ENCODE assay signal across 17 cellular contexts in genomic region chr6:80022803-80023202, GRCh38. TPM values are rescaled to one million over a fixed set of nuclear protein-coding genes. Genes with fewer than 3 reads are reported as not detected.
A peak's percentile ranks its signal among the peaks of the same experiment; 100 is the strongest.
DNase-seq lines count a peak whose midpoint lies in the region; ATAC-seq, FAIRE-seq and TF ChIP-seq lines count a peak whose summit lies in the region.
"Had no signal": no experiment of that assay in that cellular context is flagged by ENCODE, and none has a peak within 500 bp of the region (broad histone marks: within the 10 kb centered on the region; RNA-seq: fewer than 3 reads in every experiment).

No MANE protein-coding gene starts in this region.

- no peaks in the 10 kb centered on the region for H3K27me3 ChIP-seq in astrocyte (ENCODE audit: insufficient read depth, low read length)
- H3K27me3 ChIP-seq: sigmoid colon had no signal

- TF ChIP-seq CTCF in astrocyte (IDR thresholded peaks at IDR 0.05; ENCODE audit: insufficient read depth, low read depth, low read length) = no peak
- TF ChIP-seq CTCF in fibroblast of the aortic adventitia (IDR thresholded peaks at IDR 0.05; ENCODE audit: insufficient read depth, low read length) = no peak

- peaks cover 6% of the 10 kb centered on the region for H3K4me1 Mint-ChIP-seq in astrocyte (ENCODE audit: low read depth, unreplicated experiment)
- H3K4me1 Mint-ChIP-seq: T-cell had no signal

- no peaks in the 10 kb centered on the region for H3K9me3 ChIP-seq in astrocyte (ENCODE audit: insufficient read depth, low read depth, low read length)
- H3K9me3 ChIP-seq: sigmoid colon had no signal

- H3K79me2 ChIP-seq in astrocyte (ENCODE audit: insufficient read depth, low read length) = peaks cover 3% of the 10 kb centered on the region

- no peaks in the 10 kb centered on the region for H3K9me3 Mint-ChIP-seq in astrocyte (ENCODE audit: unreplicated experiment)
- H3K9me3 Mint-ChIP-seq: CD4-positive, CD25-positive, alpha-beta regulatory T cell; T-cell had no signal

- H3K4me3 Mint-ChIP-seq in astrocyte (ENCODE audit: unreplicated experiment) = no peak overlapping the region
- H3K4me3 Mint-ChIP-seq: CD4-positive, CD25-positive, alpha-beta regulatory T cell; T-cell had no signal

- H4K20me1 ChIP-seq in astrocyte (ENCODE audit: insufficient read depth, low read length) = no peaks in the 10 kb centered on the region

- no peak overlapping the region for H2AFZ ChIP-seq in astrocyte (ENCODE audit: low read depth, low read length)

- H3K4me3 ChIP-seq in astrocyte (ENCODE audit: insufficient read depth, low read depth, low read length) = no peak overlapping the region
- H3K4me3 ChIP-seq in fibroblast of the aortic adventitia (ENCODE audit: low read depth, low read length) = no peak overlapping the region
- H3K4me3 ChIP-seq: coronary artery, sigmoid colon had no signal

- no peaks in the 10 kb centered on the region for H3K27me3 Mint-ChIP-seq in astrocyte (ENCODE audit: low read depth, unreplicated experiment)
- H3K27me3 Mint-ChIP-seq: CD4-positive, CD25-positive, alpha-beta regulatory T cell; T-cell had no signal

- peak overlapping the region; percentile 69 for H3K27ac ChIP-seq in astrocyte (ENCODE audit: low read depth, low read length)
- H3K27ac ChIP-seq: coronary artery, HL-60, KMS-11, sigmoid colon had no signal

- FAIRE-seq in H54 (lab: Jason Lieb, UNC) (peak; percentile 93), astrocyte (lab: Jason Lieb, UNC) (no peak)

- peaks cover 4% of the 10 kb centered on the region for H3K4me1 ChIP-seq in astrocyte (ENCODE audit: insufficient read depth, low read length)
- H3K4me1 ChIP-seq: sigmoid colon had no signal

- H3K4me2 ChIP-seq in astrocyte (ENCODE audit: low read length) = peak overlapping the region; percentile 77
- H3K4me2 ChIP-seq: KMS-11 had no signal

- H3K36me3 Mint-ChIP-seq in astrocyte (ENCODE audit: low read depth, unreplicated experiment) = no peaks in the 10 kb centered on the region
- H3K36me3 Mint-ChIP-seq: CD4-positive, CD25-positive, alpha-beta regulatory T cell; T-cell had no signal

- no peak for ATAC-seq in GM21447 (IDR thresholded peaks at IDR 0.05; ENCODE audit: unreplicated experiment)
- ATAC-seq: T-cell had no signal

- DNase-seq in H54 (ENCODE audit: insufficient read length, low spot score) (peak; percentile 10), astrocyte (ENCODE audit: low read depth) (peak; percentile 82), fibroblast of the aortic adventitia (ENCODE audit: low read depth) (peak; percentile 49), smooth muscle cell of the brain vasculature (ENCODE audit: low read depth, low spot score) (peak; percentile 23), SKM-1 (lab: John Stamatoyannopoulos, UW; ENCODE audit: unreplicated experiment) (no peak), DMS79 (lab: John Stamatoyannopoulos, UW) (no peak)
- DNase-seq: CD4-positive, CD25-positive, alpha-beta regulatory T cell; DMS53; NCI-H1417; occipital lobe; sigmoid colon; stimulated activated CD4-positive, alpha-beta T cell treated with anti-CD3 and anti-CD28 coated beads, Interleukin-4, amount 100 ng/mL, for 4 hours; T-cell had no signal

- no peak for TF ChIP-seq POLR2A in H54 (IDR thresholded peaks at IDR 0.05; ENCODE audit: low read depth, low read length)

- H3K9ac ChIP-seq in astrocyte (ENCODE audit: low read length) = peak overlapping the region; percentile 50
- H3K9ac ChIP-seq: KMS-11 had no signal

- H3K27ac Mint-ChIP-seq in astrocyte (ENCODE audit: unreplicated experiment) = peak overlapping the region; percentile 23
- H3K27ac Mint-ChIP-seq: CD4-positive, CD25-positive, alpha-beta regulatory T cell; T-cell had no signal

- H3K36me3 ChIP-seq in astrocyte (ENCODE audit: insufficient read depth, low read length) = peaks cover 6% of the 10 kb centered on the region
- H3K36me3 ChIP-seq: sigmoid colon had no signal

RNA-seq across cellular contexts. Expression of gene TTK, which starts 18.4 kb away (rescaled TPM):
- 3.3 and 4.9 TPM in 2 replicates for total RNA-seq in astrocyte
- 0.90 and 35.9 TPM in 2 replicates for total RNA-seq in fibroblast of the aortic adventitia (ENCODE audit: low replicate concordance)

Comparison
In these comparisons a context has a peak if more than half of its experiments do, and no peak if none do; other contexts are left out.
1. DNase-seq: peak in H54 (single experiment), astrocyte (single experiment), fibroblast of the aortic adventitia (single experiment) and smooth muscle cell of the brain vasculature (single experiment); none in SKM-1 (single experiment) and DMS79 (single experiment).